In genomic region chr14:24136684-24137528, GRCh38 we compare ENCODE assay signal across 1 cellular context.
A peak's percentile ranks its signal among the peaks of the same experiment; 100 is the strongest.
TF ChIP-seq lines count a peak whose summit lies in the region.

No MANE protein-coding gene starts in this region.

TF ChIP-seq in HEK293, 187 proteins besides CTCF, POLR2A, EP300 and RAD21 (continued from another document):
- TF ChIP-seq, protein P1, sequence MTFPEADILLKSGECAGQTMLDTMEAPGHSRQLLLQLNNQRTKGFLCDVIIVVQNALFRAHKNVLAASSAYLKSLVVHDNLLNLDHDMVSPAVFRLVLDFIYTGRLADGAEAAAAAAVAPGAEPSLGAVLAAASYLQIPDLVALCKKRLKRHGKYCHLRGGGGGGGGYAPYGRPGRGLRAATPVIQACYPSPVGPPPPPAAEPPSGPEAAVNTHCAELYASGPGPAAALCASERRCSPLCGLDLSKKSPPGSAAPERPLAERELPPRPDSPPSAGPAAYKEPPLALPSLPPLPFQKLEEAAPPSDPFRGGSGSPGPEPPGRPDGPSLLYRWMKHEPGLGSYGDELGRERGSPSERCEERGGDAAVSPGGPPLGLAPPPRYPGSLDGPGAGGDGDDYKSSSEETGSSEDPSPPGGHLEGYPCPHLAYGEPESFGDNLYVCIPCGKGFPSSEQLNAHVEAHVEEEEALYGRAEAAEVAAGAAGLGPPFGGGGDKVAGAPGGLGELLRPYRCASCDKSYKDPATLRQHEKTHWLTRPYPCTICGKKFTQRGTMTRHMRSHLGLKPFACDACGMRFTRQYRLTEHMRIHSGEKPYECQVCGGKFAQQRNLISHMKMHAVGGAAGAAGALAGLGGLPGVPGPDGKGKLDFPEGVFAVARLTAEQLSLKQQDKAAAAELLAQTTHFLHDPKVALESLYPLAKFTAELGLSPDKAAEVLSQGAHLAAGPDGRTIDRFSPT (tag by site-specific recombination; IDR thresholded peaks at IDR 0.05), result no peak
- TF ChIP-seq ZNF23 (tag by site-specific recombination; IDR thresholded peaks at IDR 0.05; ENCODE audit: borderline replicate concordance), result no peak
- no peak for TF ChIP-seq HOXD13 (CRISPR knock-in tag; IDR thresholded peaks at IDR 0.05; ENCODE audit: borderline replicate concordance)
- TF ChIP-seq IKZF3 (tag by site-specific recombination; IDR thresholded peaks at IDR 0.05), result 0 out of 2 replicates have a peak, but pooled peaks have one; percentile 54
